2 cellular contexts compared by ENCODE assay signal in genomic region chrX:150926304-150926703, GRCh38.
TF ChIP-seq lines count a peak whose summit lies in the region.

No MANE protein-coding gene starts in this region.

TF ChIP-seq in SK-N-SH treated with all-trans-retinoic acid at 6 μM for 48 hours, 23 proteins besides CTCF, POLR2A, EP300 and RAD21 (continued from another document):
- TF ChIP-seq PATZ1 (CRISPR knock-in tag; IDR thresholded peaks at IDR 0.05; ENCODE audit: borderline replicate concordance) (no peak), CREB5 (CRISPR knock-in tag; IDR thresholded peaks at IDR 0.05; ENCODE audit: low read depth) (no peak), TCF4 (CRISPR knock-in tag; IDR thresholded peaks at IDR 0.05; ENCODE audit: borderline replicate concordance) (no peak), ESRRG (CRISPR knock-in tag; IDR thresholded peaks at IDR 0.05) (no peak), PPARA (CRISPR knock-in tag; IDR thresholded peaks at IDR 0.05; ENCODE audit: borderline replicate concordance) (no peak), CSRNP3 (CRISPR knock-in tag; IDR thresholded peaks at IDR 0.05) (no peak), TSHZ2 (CRISPR knock-in tag; IDR thresholded peaks at IDR 0.05) (no peak), ISL1 (CRISPR knock-in tag; IDR thresholded peaks at IDR 0.05) (no peak), POU6F1 (CRISPR knock-in tag; IDR thresholded peaks at IDR 0.05; ENCODE audit: borderline replicate concordance, low read depth) (no peak), RARB (CRISPR knock-in tag; IDR thresholded peaks at IDR 0.05) (no peak), ZFP30 (CRISPR knock-in tag; IDR thresholded peaks at IDR 0.05) (no peak), ZC3H10 (CRISPR knock-in tag; IDR thresholded peaks at IDR 0.05) (no peak)

TF ChIP-seq in SK-N-SH, 30 proteins besides CTCF, POLR2A, EP300 and RAD21 (continued from another document):
- TF ChIP-seq ZBTB33 (IDR thresholded peaks at IDR 0.05; ENCODE audit: borderline replicate concordance, low read depth), result no peak
- no peak for TF ChIP-seq RCOR1 (IDR thresholded peaks at IDR 0.05; ENCODE audit: low read length)
- no peak for TF ChIP-seq GATA2 (CRISPR knock-in tag; IDR thresholded peaks at IDR 0.05)
- TF ChIP-seq MEF2A (IDR thresholded peaks at IDR 0.05; ENCODE audit: borderline replicate concordance, low read depth), result no peak
- no peak for TF ChIP-seq SIN3A (IDR thresholded peaks at IDR 0.05; ENCODE audit: borderline replicate concordance, low read depth, low read length)
- TF ChIP-seq MAX (IDR thresholded peaks at IDR 0.05; ENCODE audit: low read depth), result no peak
- TF ChIP-seq NRF1 (IDR thresholded peaks at IDR 0.05; ENCODE audit: low read depth, low read length), result no peak
- no peak for TF ChIP-seq REST (IDR thresholded peaks at IDR 0.05; ENCODE audit: low read depth, low read length)
- no peak for TF ChIP-seq TAF1 (IDR thresholded peaks at IDR 0.05; ENCODE audit: borderline replicate concordance, low read depth, low read length)
- TF ChIP-seq RFX5 (IDR thresholded peaks at IDR 0.05; ENCODE audit: low read length), result no peak
- no peak for TF ChIP-seq ELF1 (IDR thresholded peaks at IDR 0.05)
- no peak for TF ChIP-seq POLR2AphosphoS5 (IDR thresholded peaks at IDR 0.05; ENCODE audit: low read depth, low read length)
- no peak for TF ChIP-seq JUND (IDR thresholded peaks at IDR 0.05)
- TF ChIP-seq FOXJ3 (CRISPR knock-in tag; IDR thresholded peaks at IDR 0.05), result no peak
TF ChIP-seq in SK-N-SH: peak in this region for 0.
